ENCODE assay signal across 1 cellular context in genomic region chr15:57031605-57032004, GRCh38.
A peak's percentile ranks its signal among the peaks of the same experiment; 100 is the strongest.
TF ChIP-seq lines count a peak whose summit lies in the region.

No MANE protein-coding gene starts in this region.

TF ChIP-seq in K562, 482 proteins besides CTCF, POLR2A, EP300 and RAD21 (continued from another document and continues in another):
- TF ChIP-seq ZNF407 (IDR thresholded peaks at IDR 0.05; ENCODE audit: low read depth) (no peak), ZNF583 (CRISPR knock-in tag; IDR thresholded peaks at IDR 0.05) (no peak), E4F1 (CRISPR knock-in tag; IDR thresholded peaks at IDR 0.05; ENCODE audit: borderline replicate concordance) (no peak), HNRNPLL (IDR thresholded peaks at IDR 0.05; ENCODE audit: low read depth, low read length, poor library complexity, severe bottlenecking) (no peak), GABPB2 (CRISPR knock-in tag; conservative IDR thresholded peaks at IDR 0.05) (no peak), MNT (conservative IDR thresholded peaks at IDR 0.05) (0 out of 4 replicates have a peak, but pooled peaks of 1 of the 2 experiments have one; percentile 19), ZNF431 (CRISPR knock-in tag; IDR thresholded peaks at IDR 0.05) (no peak), ETS1 (conservative IDR thresholded peaks at IDR 0.05; ENCODE audit: control insufficient read depth, low read depth, low read length) (no peak), SREBF2 (CRISPR knock-in tag; IDR thresholded peaks at IDR 0.05) (no peak), ZNF507 (tag; conservative IDR thresholded peaks at IDR 0.05) (no peak), HINFP (tag; conservative IDR thresholded peaks at IDR 0.05; ENCODE audit: low read depth) (no peak), ZNF316 (IDR thresholded peaks at IDR 0.05) (no peak), ZNF668 (CRISPR knock-in tag; IDR thresholded peaks at IDR 0.05) (no peak), TRIM28 (IDR thresholded peaks at IDR 0.05) (no peak), STAT6 (CRISPR knock-in tag; IDR thresholded peaks at IDR 0.05) (no peak), SMARCA4 (IDR thresholded peaks at IDR 0.05) (no peak), GTF2A2 (tag; IDR thresholded peaks at IDR 0.05) (no peak), RHOXF2B (CRISPR knock-in tag; conservative IDR thresholded peaks at IDR 0.05) (no peak), NFYB (IDR thresholded peaks at IDR 0.05; ENCODE audit: extremely low read depth, insufficient read length) (no peak), CREBBP (IDR thresholded peaks at IDR 0.05; ENCODE audit: low read depth, low read length) (no peak), HCFC1 (IDR thresholded peaks at IDR 0.05; ENCODE audit: low read depth, low read length) (no peak), MEF2A (IDR thresholded peaks at IDR 0.05; ENCODE audit: control insufficient read depth, low read depth, low read length) (no peak), CBFA2T2 (conservative IDR thresholded peaks at IDR 0.05) (0 out of 2 replicates have a peak, but pooled peaks have one; percentile 25), PHF8 (IDR thresholded peaks at IDR 0.05; ENCODE audit: borderline replicate concordance, low read length) (no peak), ZBTB2 (IDR thresholded peaks at IDR 0.05) (no peak), ZNF778 (CRISPR knock-in tag; IDR thresholded peaks at IDR 0.05) (no peak), FOXK2 (conservative IDR thresholded peaks at IDR 0.05 in 1 of 2, IDR thresholded peaks at IDR 0.05 in 1 of 2; ENCODE audit: low read depth in 2 of 2) (peak in 1 of 2 experiments; percentile 25; a peak in 1 of 4 replicates), JUND (IDR thresholded peaks at IDR 0.05; ENCODE audit: borderline replicate concordance, low read depth, low read length) (peak; percentile 42; the same call in 1 of the 2 replicates), JUND (tag; IDR thresholded peaks at IDR 0.05; ENCODE audit: borderline replicate concordance, low read depth, low read length) (peak; percentile 59; the same call in 1 of the 3 replicates), TFAM (CRISPR knock-in tag; conservative IDR thresholded peaks at IDR 0.05) (no peak), BRD9 (IDR thresholded peaks at IDR 0.05; ENCODE audit: low read depth, partially characterized antibody) (no peak), NCOA2 (IDR thresholded peaks at IDR 0.05; ENCODE audit: partially characterized antibody in 2 of 2) (no peak), USF1 (CRISPR knock-in tag; IDR thresholded peaks at IDR 0.05) (peak; percentile 64; the same call in 1 of the 2 replicates), CBX1 (IDR thresholded peaks at IDR 0.05; ENCODE audit: low read depth) (no peak), CTCFL (IDR thresholded peaks at IDR 0.05; ENCODE audit: borderline replicate concordance, insufficient read depth, low read depth, low read length, poor library complexity, severe bottlenecking) (no peak)
